Comparison of ENCODE assay signal across 8 cellular contexts in genomic region chr19:9793051-9793591, GRCh38. TPM values are rescaled to one million over a fixed set of nuclear protein-coding genes. Genes with fewer than 3 reads are reported as not detected.
DNase-seq lines count a peak whose midpoint lies in the region; ATAC-seq, FAIRE-seq and TF ChIP-seq lines count a peak whose summit lies in the region.

No MANE protein-coding gene starts in this region.

- H3K27me3 ChIP-seq in dorsolateral prefrontal cortex: no peaks in the 10 kb centered on the region

- DNase-seq in AG20443 (ENCODE audit: low spot score): peak; percentile 43
- peak; percentile 48 for DNase-seq in activated CD4-positive, alpha-beta T cell treated with anti-CD3 and anti-CD28 coated beads for 1 hour
- peak in 8 of 10 donors; percentile 27 to 66 (median 41) for DNase-seq in dorsolateral prefrontal cortex
- peak; percentile 27 for DNase-seq in medulla oblongata (ENCODE audit: extremely low spot score)
- DNase-seq in stimulated activated CD4-positive, alpha-beta T cell treated with anti-CD3 and anti-CD28 coated beads, TNF-alpha, amount 100 ng/mL, for 48 hours (ENCODE audit: low read depth in 3 of 3): peak; percentile 21 to 57 (median 38)
- DNase-seq in D721Med (ENCODE audit: insufficient read length, low spot score): no peak

- intact Hi-C loops in dorsolateral prefrontal cortex (cut with DNase I): loop anchor here (5.0 to 10.0 kb wide), 4 partner anchors 118 to 586 kb away; partner anchors contain the start of gene ZNF562 (in 1 of the 2)

- no peak for FAIRE-seq in D721Med (lab: Jason Lieb, UNC)

- ATAC-seq in HG03135 (IDR thresholded peaks at IDR 0.05; ENCODE audit: unreplicated experiment): peak; percentile 12
- no peak for ATAC-seq in GM19328 (IDR thresholded peaks at IDR 0.05; ENCODE audit: unreplicated experiment)

- H3K4me3 ChIP-seq in dorsolateral prefrontal cortex: peak overlapping the region; percentile 47 to 84 (median 69)

- no peak for TF ChIP-seq CTCF in dorsolateral prefrontal cortex (IDR thresholded peaks at IDR 0.05 in 54 of 56, conservative IDR thresholded peaks at IDR 0.05 in 2 of 56; ENCODE audit: low read depth in 1 of 56, partially characterized antibody in 56 of 56)
- no peak for TF ChIP-seq CTCF in D721Med (IDR thresholded peaks at IDR 0.05; ENCODE audit: insufficient read depth, missing control alignments)

- H3K27ac ChIP-seq in dorsolateral prefrontal cortex: peak overlapping the region in 58 of 59 donors; percentile 16 to 93 (median 83)

RNA-seq across cellular contexts. Expression of gene ZNF846, which starts 24.6 kb away (rescaled TPM):
- 10 to 100 TPM; 22.4 to 55.4 (median 33.7) TPM for total RNA-seq in dorsolateral prefrontal cortex

RNA-seq across cellular contexts. Expression of gene FBXL12, which starts 25.8 kb away (rescaled TPM):
- 10 to 100 TPM; 10.8 to 26.2 (median 17.7) TPM for total RNA-seq in dorsolateral prefrontal cortex

RNA-seq across cellular contexts. Expression of gene UBL5, which starts 34.6 kb away (rescaled TPM):
- 100 to 1,000 TPM; 172 to 365 (median 275) TPM for total RNA-seq in dorsolateral prefrontal cortex

RNA-seq across cellular contexts. Expression of gene PIN1, which starts 42.0 kb away (rescaled TPM):
- 100 to 1,000 TPM; 108 to 307 (median 215) TPM for total RNA-seq in dorsolateral prefrontal cortex
